In the genomic region with DNA sequence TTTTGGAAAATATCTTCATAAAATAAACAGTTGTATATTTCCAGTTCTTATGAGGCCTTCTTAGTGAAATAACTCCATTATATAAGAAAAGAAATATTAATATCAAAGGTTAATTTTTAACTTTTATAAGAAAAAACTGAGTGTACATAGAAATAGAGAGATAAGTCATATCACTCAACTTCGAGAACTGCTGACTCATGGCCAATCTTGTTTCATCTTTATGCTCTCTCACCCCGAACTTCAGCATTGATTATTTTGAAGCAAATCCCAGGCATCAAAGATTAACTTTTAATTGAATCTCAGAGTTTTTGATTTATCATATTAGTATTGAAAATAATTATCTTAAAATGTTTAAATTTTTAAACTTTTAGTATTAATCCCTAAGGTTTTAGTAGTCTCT, we compare ENCODE assay signal across 34 cellular contexts.
"Had no signal": no experiment of that assay in that cellular context is flagged by ENCODE, and none has a peak within 500 bp of the region (broad histone marks: within the 10 kb centered on the region; RNA-seq: fewer than 3 reads in every experiment).

No MANE protein-coding gene starts in this region.

- H3K27me3 ChIP-seq: adrenal gland, ascending aorta, body of pancreas, brain microvascular endothelial cell, breast epithelium, cardiac muscle cell had no signal

- H3K4me1 ChIP-seq: ascending aorta, body of pancreas, breast epithelium had no signal

- FAIRE-seq: astrocyte, bronchial epithelial cell had no signal

- ATAC-seq: activated naive CD4-positive, alpha-beta T cell treated with anti-CD3 and anti-CD28 coated beads, Interleukin-2, amount 50 U/mL, for 72 hours; activated naive CD8-positive, alpha-beta T cell treated with anti-CD3 and anti-CD28 coated beads, Interleukin-2, amount 50 U/mL, for 24 hours; activated T-cell treated with anti-CD3 and anti-CD28 coated beads, Interleukin-2, amount 50 U/mL, for 4 hours; activated T-cell treated with anti-CD3 and anti-CD28 coated beads, Interleukin-2, amount 50 U/mL, for 72 hours; activated T-helper 17 cell treated with anti-CD3 and anti-CD28 coated beads, Interleukin-2, amount 50 U/mL, for 72 hours; body of pancreas had no signal

- H3K27ac ChIP-seq: adrenal gland, ascending aorta, body of pancreas, brain microvascular endothelial cell, breast epithelium, cardiac muscle cell had no signal

- H3K36me3 ChIP-seq: adrenal gland, ascending aorta, brain microvascular endothelial cell, breast epithelium, cardiac muscle cell had no signal

- H3K9me3 ChIP-seq: adrenal gland, ascending aorta, body of pancreas, breast epithelium had no signal

- DNase-seq: activated effector memory CD4-positive, alpha-beta T cell treated with anti-CD3 and anti-CD28 coated beads, Interleukin-2, amount 50 U/mL, for 16 hours; activated effector memory CD4-positive, alpha-beta T cell treated with Interleukin-2 at 50 U/mL for 16 hours; activated gamma-delta T cell; activated gamma-delta T cell treated with Interleukin-2 at 50 U/mL for 16 hours; activated naive CD4-positive, alpha-beta T cell; activated naive CD4-positive, alpha-beta T cell treated with anti-CD3 and anti-CD28 coated beads for 36 hours; activated naive CD4-positive, alpha-beta T cell treated with anti-CD3 and anti-CD28 coated beads, Interleukin-2, amount 10 ng/mL, durations not matched to agents 7 days and 5 days; activated naive CD4-positive, alpha-beta T cell treated with anti-CD3 and anti-CD28 coated beads, Interleukin-2, amount 50 U/mL, for 16 hours; activated naive CD4-positive, alpha-beta T cell treated with Interleukin-2 at 50 U/mL for 16 hours; activated naive CD8-positive, alpha-beta T cell treated with anti-CD3 and anti-CD28 coated beads for 36 hours; activated naive CD8-positive, alpha-beta T cell treated with anti-CD3 and anti-CD28 coated beads, Interleukin-2, amount 10 ng/mL, durations not matched to agents 7 days and 5 days; activated naive CD8-positive, alpha-beta T cell treated with anti-CD3 and anti-CD28 coated beads, Interleukin-2, amount 50 U/mL, for 24 hours; activated T-cell treated with anti-CD3 and anti-CD28 coated beads, Interleukin-2, amount 50 U/mL, for 1 hour; activated T-cell treated with anti-CD3 and anti-CD28 coated beads, Interleukin-2, amount 50 U/mL, for 24 hours; activated T-cell treated with anti-CD3 and anti-CD28 coated beads, Interleukin-2, amount 50 U/mL, for 4 hours; activated T-cell treated with anti-CD3 and anti-CD28 coated beads, Interleukin-2, amount 50 U/mL, for 48 hours; activated T-cell treated with anti-CD3 and anti-CD28 coated beads, Interleukin-2, amount 50 U/mL, for 72 hours; adrenal gland; amniotic stem cell; amygdala; anterior cingulate cortex; aorta; body of pancreas; brain microvascular endothelial cell; caudate nucleus; central memory CD4-positive, alpha-beta T cell; cerebellar nuclear complex had no signal

- H3K4me3 ChIP-seq: adrenal gland, ascending aorta, body of pancreas, breast epithelium, cardiac muscle cell had no signal
